9 cellular contexts compared by ENCODE assay signal in genomic region chr15:40307421-40308165, GRCh38. TPM values are rescaled to one million over a fixed set of nuclear protein-coding genes. Genes with fewer than 3 reads are reported as not detected.
DNase-seq lines count a peak whose midpoint lies in the region; ATAC-seq and TF ChIP-seq lines count a peak whose summit lies in the region.
"Had no signal": no experiment of that assay in that cellular context is flagged by ENCODE, and none has a peak within 500 bp of the region (broad histone marks: within the 10 kb centered on the region; RNA-seq: fewer than 3 reads in every experiment).

PLCB2 (minus strand) TSS chr15:40307935; CDS start chr15:40307672, 263 bp downstream.

- no peak within 1 kb of the TSS; a peak in 2 of 7 replicates for H3K27ac Mint-ChIP-seq in H9

- H3K79me1 ChIP-seq in H9 (ENCODE audit: insufficient read depth, low read depth, low read length, poor library complexity, severe bottlenecking) = no peaks in the 10 kb centered on the region

- peaks cover 37% of the 10 kb centered on the region for H3K27me3 Mint-ChIP-seq in H9 (ENCODE audit: low read depth)

- H3K14ac ChIP-seq in H9 (ENCODE audit: insufficient read depth, low read length) = 0 out of 2 replicates have a peak within 1 kb of the TSS, but pooled peaks have one; percentile 17

- H3K27ac ChIP-seq in H9 (ENCODE audit: insufficient read length, low read depth, low read length) (no peak within 1 kb of the TSS), skeletal muscle tissue (ENCODE audit: low read depth, low read length) (peak within 1 kb of the TSS; percentile 44)

- H3K56ac ChIP-seq in H9 (ENCODE audit: insufficient read length, low read depth, low read length) = no peak within 1 kb of the TSS

- H3K4me3 Mint-ChIP-seq in H9 = peak within 1 kb of the TSS in 1 of 2 experiments; percentile 46; a peak in 2 of 5 replicates

- H3K4me1 ChIP-seq in H9 (ENCODE audit: insufficient read depth, low read length) (peaks cover 6% of the 10 kb centered on the region; the same call in 1 of the 2 replicates), skeletal muscle tissue (ENCODE audit: control insufficient read depth in 3 of 3, insufficient read depth in 3 of 3, low read length in 3 of 3) (peaks cover 0 to 4% (median 0%) of the 10 kb centered on the region in 3 donors)

- no peaks in the 10 kb centered on the region; a peak in 1 of 5 replicates for H3K9me3 Mint-ChIP-seq in H9

- no CpG with 5 or more reads among the region's 15 CpGs for whole genome bisulfite sequencing in H9 (ENCODE audit: extremely low coverage, insufficient read length, low lambda C conversion rate)

- no peaks in the 10 kb centered on the region for H3K36me3 Mint-ChIP-seq in H9 (ENCODE audit: insufficient read depth in 1 of 3, low read depth in 3 of 3)

- H2BK20ac ChIP-seq in H9 (ENCODE audit: low read depth, low read length, poor library complexity, severe bottlenecking) = no peak within 1 kb of the TSS

- H4K5ac ChIP-seq in H9 (ENCODE audit: insufficient read length, low read depth, low read length) = no peak within 1 kb of the TSS

- H3K9me3 ChIP-seq in H9 (ENCODE audit: control insufficient read depth, low read depth, low read length) = no peaks in the 10 kb centered on the region
- no peaks in the 10 kb centered on the region for H3K9me3 ChIP-seq in skeletal muscle tissue (ENCODE audit: control insufficient read depth in 3 of 3, low read length in 3 of 3)
- H3K9me3 ChIP-seq: body of pancreas had no signal

- H3K79me2 ChIP-seq in H9 (ENCODE audit: insufficient read depth, low read length) = no peaks in the 10 kb centered on the region

- H3K27me3 ChIP-seq in GM06990 (replicated peaks; ENCODE audit: control insufficient read depth, insufficient read depth, low read length) (no peaks in the 10 kb centered on the region), H9 (ENCODE audit: insufficient read depth, low read length) (no peaks in the 10 kb centered on the region), skeletal muscle tissue (ENCODE audit: control insufficient read depth in 3 of 3, insufficient read depth in 3 of 3, low read length in 3 of 3) (peaks cover 0 to 15% (median 7%) of the 10 kb centered on the region in 3 donors)
- H3K27me3 ChIP-seq: body of pancreas had no signal

- H2BK12ac ChIP-seq in H9 (ENCODE audit: insufficient read length, low read depth, low read length) = no peak within 1 kb of the TSS

- no peaks in the 10 kb centered on the region for H3K36me3 ChIP-seq in GM06990 (ENCODE audit: control insufficient read depth, insufficient read depth, low read length)
- no peaks in the 10 kb centered on the region for H3K36me3 ChIP-seq in skeletal muscle tissue (ENCODE audit: control insufficient read depth in 3 of 3, insufficient read depth in 3 of 3, low read length in 3 of 3)

- H3K9ac ChIP-seq in H9 (ENCODE audit: extremely low read depth, insufficient read length, low read length) = no peak within 1 kb of the TSS
- no peak within 1 kb of the TSS for H3K9ac ChIP-seq in skeletal muscle tissue (ENCODE audit: low read depth in 1 of 3, low read length in 3 of 3)

- H3K23ac ChIP-seq in H9 (ENCODE audit: insufficient read length, low read depth, low read length) = no peak within 1 kb of the TSS

- H3T11ph ChIP-seq in H9 (ENCODE audit: low read length) = no peak within 1 kb of the TSS

- no peak within 1 kb of the TSS for H2BK120ac ChIP-seq in H9 (ENCODE audit: low read depth, low read length, poor library complexity, severe bottlenecking)

- no peak within 1 kb of the TSS for H3K18ac ChIP-seq in H9 (ENCODE audit: insufficient read length, low read depth, low read length)

- no peak within 1 kb of the TSS for H2AK5ac ChIP-seq in H9 (ENCODE audit: insufficient read length, low read length)

- no peak within 1 kb of the TSS for H4K91ac ChIP-seq in H9 (ENCODE audit: insufficient read length, low read depth, low read length)

- H2BK15ac ChIP-seq in H9 (ENCODE audit: low read depth, low read length) = no peak within 1 kb of the TSS

- TF ChIP-seq CTCF in GM06990 (IDR thresholded peaks at IDR 0.05; ENCODE audit: insufficient read depth, low read length, poor library complexity, severe bottlenecking) (peak; percentile 58), H9 (conservative IDR thresholded peaks at IDR 0.05) (peak; percentile 59)

- H4K8ac ChIP-seq in H9 (replicated peaks; ENCODE audit: insufficient read length, low read depth, low read length) = no peak within 1 kb of the TSS

- no peak within 1 kb of the TSS for H2BK5ac ChIP-seq in H9 (ENCODE audit: insufficient read length, low read length)

- H3K4me1 Mint-ChIP-seq in H9 = peaks cover 27 to 34% of the 10 kb centered on the region in 2 experiments

- no peaks in the 10 kb centered on the region for H4K20me1 ChIP-seq in H9 (ENCODE audit: control insufficient read depth, insufficient read depth, insufficient read length)

- no peak within 1 kb of the TSS for H2AFZ ChIP-seq in H9 (ENCODE audit: low read length)

- DNase-seq in GM06990 (ENCODE audit: extremely low read depth, insufficient read length) = peak; percentile 65
- DNase-seq in H9 = peak; percentile 76
- peak; percentile 72 for DNase-seq in NOMO-1 treated with dmso at 0.1 percent for 144 hours (lab: John Stamatoyannopoulos, UW; ENCODE audit: unreplicated experiment)
- peak; percentile 57 for DNase-seq in activated T-cell treated with anti-CD3 and anti-CD28 coated beads for 1 hour (ENCODE audit: low read depth)
- DNase-seq in germinal center (ENCODE audit: low spot score) = peak; percentile 79
- no peak for DNase-seq in NCI-H226

- peak within 1 kb of the TSS; percentile 16 for H3K4me2 ChIP-seq in H9 (ENCODE audit: insufficient read depth, insufficient read length, low read length)

- no peak for ATAC-seq in GM21360 (IDR thresholded peaks at IDR 0.05; ENCODE audit: unreplicated experiment)
- ATAC-seq: body of pancreas had no signal

- H3K4ac ChIP-seq in H9 (ENCODE audit: low read depth, low read length) = no peak within 1 kb of the TSS

- H3K4me3 ChIP-seq in GM06990 (replicated peaks; ENCODE audit: low read depth, low read length) = peak within 1 kb of the TSS; percentile 71
- H3K4me3 ChIP-seq in skeletal muscle tissue (ENCODE audit: low read length in 3 of 3) = peak within 1 kb of the TSS; percentile 23 to 50 (median 35)
- H3K4me3 ChIP-seq: body of pancreas had no signal

- H3K23me2 ChIP-seq in H9 (ENCODE audit: insufficient read length, low read depth, low read length, poor library complexity, severe bottlenecking) = no peaks in the 10 kb centered on the region

RNA-seq across cellular contexts. Expression of gene PLCB2, which starts in this region (rescaled TPM):
- total RNA-seq in H9 (2021) = 5.7 and 7.4 TPM in 2 replicates
- total RNA-seq in skeletal muscle tissue = 3.7 TPM
